Comparison of ENCODE assay signal across 26 cellular contexts in genomic region chr15:29121907-29122306, GRCh38.
"Had no signal": no experiment of that assay in that cellular context is flagged by ENCODE, and none has a peak within 500 bp of the region (broad histone marks: within the 10 kb centered on the region; RNA-seq: fewer than 3 reads in every experiment).

No MANE protein-coding gene starts in this region.

- H3K9me3 Mint-ChIP-seq: mesothelial cell of epicardium; naive B cell; natural killer cell; nephron progenitor cell; stimulated activated naive B cell treated with anti-CD40 and anti-IgM and Interleukin-4, amounts not matched to agents 10 μg/mL and 1 μg/mL and 100 μg/mL, for 72 hours had no signal

- DNase-seq: hippocampal formation; left colon; lower lobe of right lung; mesendoderm; naive B cell; natural killer cell; nephron progenitor cell; occipital lobe; right lobe of liver; stimulated activated CD4-positive, alpha-beta T cell treated with anti-CD3 and anti-CD28 coated beads, Interleukin-15, amount 100 ng/mL, for 24 hours; stimulated activated CD4-positive, alpha-beta T cell treated with anti-CD3 and anti-CD28 coated beads, Interleukin-2, amount 100 ng/mL, for 24 hours; stimulated activated CD4-positive, alpha-beta T cell treated with anti-CD3 and anti-CD28 coated beads, Interleukin-4, amount 100 ng/mL, for 1 hour; stimulated activated naive B cell treated with anti-CD40 and anti-IgM and Interleukin-4, amounts not matched to agents 10 μg/mL and 1 μg/mL and 100 μg/mL, for 72 hours; stimulated activated naive CD8-positive, alpha-beta T cell treated with anti-CD3 and anti-CD28 coated beads, Interleukin-15, Interleukin-2, amounts not matched to agents 100 U/mL and 50 U/mL, for 24 hours; stomach; testis; thyroid gland; transverse colon; upper lobe of left lung had no signal

- H3K4me3 ChIP-seq: left lung, lower lobe of right lung, psoas muscle, right lobe of liver, smooth muscle cell, stomach, testis, thyroid gland, transverse colon, upper lobe of left lung, vagina had no signal

- H3K4me3 Mint-ChIP-seq: mesothelial cell of epicardium; naive B cell; natural killer cell; nephron progenitor cell; stimulated activated naive B cell treated with anti-CD40 and anti-IgM and Interleukin-4, amounts not matched to agents 10 μg/mL and 1 μg/mL and 100 μg/mL, for 72 hours had no signal

- H3K27ac ChIP-seq: left lung, lower lobe of right lung, neutrophil, parathyroid adenoma, psoas muscle, right lobe of liver, stomach, testis, thyroid gland, transverse colon, upper lobe of left lung, vagina had no signal

- H3K36me3 ChIP-seq: left lung, lower lobe of right lung, neutrophil, right lobe of liver, stomach, thyroid gland, transverse colon, upper lobe of left lung, vagina had no signal

- H3K9ac ChIP-seq: parathyroid adenoma had no signal

- H3K27ac Mint-ChIP-seq: mesothelial cell of epicardium; natural killer cell; stimulated activated naive B cell treated with anti-CD40 and anti-IgM and Interleukin-4, amounts not matched to agents 10 μg/mL and 1 μg/mL and 100 μg/mL, for 72 hours had no signal

- H3K4me1 ChIP-seq: left lung, lower lobe of right lung, parathyroid adenoma, psoas muscle, right lobe of liver, stomach, testis, thyroid gland, transverse colon, upper lobe of left lung, vagina had no signal

- H3K4me1 Mint-ChIP-seq: mesothelial cell of epicardium; naive B cell; stimulated activated naive B cell treated with anti-CD40 and anti-IgM and Interleukin-4, amounts not matched to agents 10 μg/mL and 1 μg/mL and 100 μg/mL, for 72 hours had no signal

- H3K27me3 Mint-ChIP-seq: naive B cell; stimulated activated naive B cell treated with anti-CD40 and anti-IgM and Interleukin-4, amounts not matched to agents 10 μg/mL and 1 μg/mL and 100 μg/mL, for 72 hours had no signal

- H3K4me2 ChIP-seq: smooth muscle cell had no signal

- H3K27me3 ChIP-seq: right lobe of liver, testis, thyroid gland, transverse colon, upper lobe of left lung, vagina had no signal

- ATAC-seq: left colon; left lung; lower lobe of right lung; psoas muscle; right lobe of liver; stimulated activated naive B cell treated with anti-CD40 and anti-IgM and Interleukin-4, amounts not matched to agents 10 μg/mL and 1 μg/mL and 100 μg/mL, for 72 hours; stimulated activated naive CD8-positive, alpha-beta T cell treated with anti-CD3 and anti-CD28 coated beads, Interleukin-15, Interleukin-2, amounts not matched to agents 100 U/mL and 50 U/mL, for 24 hours had no signal

- H3K79me2 ChIP-seq: parathyroid adenoma had no signal

- H2AFZ ChIP-seq: parathyroid adenoma had no signal

- H3K36me3 Mint-ChIP-seq: mesothelial cell of epicardium; naive B cell; natural killer cell; stimulated activated naive B cell treated with anti-CD40 and anti-IgM and Interleukin-4, amounts not matched to agents 10 μg/mL and 1 μg/mL and 100 μg/mL, for 72 hours had no signal

- H3K9me3 ChIP-seq: left lung, lower lobe of right lung, neutrophil, psoas muscle, right lobe of liver, stomach, testis, thyroid gland, transverse colon, upper lobe of left lung, vagina had no signal
